Comparison of ENCODE assay signal across 11 cellular contexts in the genomic region with DNA sequence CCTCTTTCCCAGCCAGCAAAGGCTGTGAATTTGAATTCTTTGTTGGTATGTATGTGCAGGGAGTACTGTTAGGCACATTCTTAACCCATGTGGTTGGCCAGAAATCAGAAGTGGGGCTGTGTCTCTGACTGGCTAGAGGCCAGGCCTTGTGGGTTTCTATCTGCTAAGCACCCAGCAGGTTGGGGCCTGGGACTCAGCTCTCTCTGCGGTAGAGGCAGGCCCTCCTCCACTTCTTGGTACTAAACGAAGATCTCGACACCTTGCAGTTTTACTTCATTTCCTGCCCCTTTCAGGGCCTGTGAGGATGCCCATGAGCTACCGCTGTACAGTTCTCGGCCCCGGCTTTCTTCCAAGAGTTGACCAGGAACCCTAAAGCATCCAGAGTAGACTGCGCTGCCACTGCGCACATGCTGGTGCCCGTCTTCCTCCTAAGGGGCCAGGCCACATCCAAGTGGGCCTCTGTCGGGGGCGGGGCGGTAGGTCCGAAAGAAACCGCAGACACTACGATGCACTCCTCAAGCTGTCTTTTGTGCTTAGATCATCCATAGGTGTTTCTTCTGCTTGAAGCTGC. TPM values are rescaled to one million over a fixed set of nuclear protein-coding genes. Genes with fewer than 3 reads are reported as not detected.
A peak's percentile ranks its signal among the peaks of the same experiment; 100 is the strongest.
DNase-seq lines count a peak whose midpoint lies in the region; ATAC-seq and TF ChIP-seq lines count a peak whose summit lies in the region.
"Had no signal": no experiment of that assay in that cellular context is flagged by ENCODE, and none has a peak within 500 bp of the region (broad histone marks: within the 10 kb centered on the region; RNA-seq: fewer than 3 reads in every experiment).

No MANE protein-coding gene starts in this region.

- H2BK120ac ChIP-seq in H9 (ENCODE audit: low read depth, low read length, poor library complexity, severe bottlenecking) (no peak overlapping the region), mesendoderm (ENCODE audit: low read depth, low read length) (no peak overlapping the region)

- no peak overlapping the region for H2BK12ac ChIP-seq in H9 (ENCODE audit: insufficient read length, low read depth, low read length)

- no peaks in the 10 kb centered on the region for H3K9me3 Mint-ChIP-seq in H9
- no peaks in the 10 kb centered on the region for H3K9me3 Mint-ChIP-seq in stimulated activated effector memory CD8-positive, alpha-beta T cell treated with anti-CD3 and anti-CD28 coated beads, Interleukin-12 subunit alpha, Interleukin-12 subunit beta, amount 100 ng/mL, for 72 hours

- H3K56ac ChIP-seq in H9 (ENCODE audit: insufficient read length, low read depth, low read length) (no peak overlapping the region), mesendoderm (ENCODE audit: low read length) (no peak overlapping the region)

- H3K4ac ChIP-seq in H9 (ENCODE audit: low read depth, low read length) (no peak overlapping the region), mesendoderm (ENCODE audit: low read depth, low read length) (no peak overlapping the region)

- H4K5ac ChIP-seq in H9 (ENCODE audit: insufficient read length, low read depth, low read length) (no peak overlapping the region), mesendoderm (ENCODE audit: low read length) (no peak overlapping the region)

- ATAC-seq in stimulated activated effector memory CD8-positive, alpha-beta T cell treated with anti-CD3 and anti-CD28 coated beads, Interleukin-12 subunit alpha, Interleukin-12 subunit beta, amount 100 ng/mL, for 72 hours: peak; percentile 39
- no peak for ATAC-seq in HG03139 (IDR thresholded peaks at IDR 0.05; ENCODE audit: unreplicated experiment)
- ATAC-seq in HG03439 (IDR thresholded peaks at IDR 0.05; ENCODE audit: unreplicated experiment): no peak

- no peak overlapping the region for H3K18ac ChIP-seq in H9 (ENCODE audit: insufficient read length, low read depth, low read length)
- no peak overlapping the region for H3K18ac ChIP-seq in mesendoderm (ENCODE audit: low read length)

- H2BK15ac ChIP-seq in H9 (ENCODE audit: low read depth, low read length) (no peak overlapping the region), mesendoderm (replicated peaks; ENCODE audit: low read depth) (no peak overlapping the region)

- H3K79me2 ChIP-seq in H9 (ENCODE audit: insufficient read depth, low read length) (no peaks in the 10 kb centered on the region), mesendoderm (ENCODE audit: control insufficient read depth, insufficient read depth, low read length) (no peaks in the 10 kb centered on the region)

- DNase-seq in H9 (peak; percentile 25), SJSA1 (ENCODE audit: low read depth in 1 of 2, low spot score in 2 of 2) (peak; percentile 32 to 52), fibroblast of peridontal ligament (ENCODE audit: extremely low read depth) (peak; percentile 72), mesendoderm (no peak), DMS153 (lab: John Stamatoyannopoulos, UW) (no peak)
- DNase-seq in stimulated activated effector memory CD8-positive, alpha-beta T cell treated with anti-CD3 and anti-CD28 coated beads, Interleukin-12 subunit alpha, Interleukin-12 subunit beta, amount 100 ng/mL, for 72 hours (ENCODE audit: low spot score in 2 of 2): no peak
- DNase-seq: amniotic stem cell; NK-92 treated with Interleukin-12 subunit alpha and Interleukin-12 subunit beta, amount 100 ng/mL, for 24 hours had no signal

- H2BK5ac ChIP-seq in H9 (ENCODE audit: insufficient read length, low read length) (no peak overlapping the region), mesendoderm (ENCODE audit: low read length) (no peak overlapping the region)

- no peak overlapping the region for H3K4me2 ChIP-seq in H9 (ENCODE audit: insufficient read depth, insufficient read length, low read length)
- no peak overlapping the region for H3K4me2 ChIP-seq in mesendoderm (ENCODE audit: low read length)

- H3K36me3 ChIP-seq in SJSA1 (peaks cover under 1% of the 10 kb centered on the region; the same call in 1 of the 2 replicates), mesendoderm (ENCODE audit: control insufficient read depth, insufficient read depth, low read length) (peaks cover 6% of the 10 kb centered on the region)
- H3K36me3 ChIP-seq: ovary had no signal

- H2AFZ ChIP-seq in H9 (ENCODE audit: low read length): no peak overlapping the region

- H3K4me3 Mint-ChIP-seq in H9: no peak overlapping the region
- H3K4me3 Mint-ChIP-seq in stimulated activated effector memory CD8-positive, alpha-beta T cell treated with anti-CD3 and anti-CD28 coated beads, Interleukin-12 subunit alpha, Interleukin-12 subunit beta, amount 100 ng/mL, for 72 hours: no peak overlapping the region

- no peak overlapping the region for H3K27ac ChIP-seq in H9 (ENCODE audit: insufficient read length, low read depth, low read length)
- no peak overlapping the region for H3K27ac ChIP-seq in SJSA1
- H3K27ac ChIP-seq in mesendoderm (ENCODE audit: low read depth, low read length): no peak overlapping the region
- H3K27ac ChIP-seq: ovary had no signal

- H2AK5ac ChIP-seq in H9 (ENCODE audit: insufficient read length, low read length): no peak overlapping the region
- no peak overlapping the region for H2AK5ac ChIP-seq in mesendoderm (ENCODE audit: low read length)

- H3K4me1 ChIP-seq in H9 (ENCODE audit: insufficient read depth, low read length): no peaks in the 10 kb centered on the region
- peaks cover 46% of the 10 kb centered on the region for H3K4me1 ChIP-seq in SJSA1 (replicated peaks)
- H3K4me1 ChIP-seq in mesendoderm (ENCODE audit: control insufficient read depth, low read depth, low read length): no peaks in the 10 kb centered on the region

- H3K79me1 ChIP-seq in H9 (ENCODE audit: insufficient read depth, low read depth, low read length, poor library complexity, severe bottlenecking) (no peaks in the 10 kb centered on the region), mesendoderm (ENCODE audit: low read length) (no peaks in the 10 kb centered on the region)

- H3K27me3 ChIP-seq in H9 (ENCODE audit: insufficient read depth, low read length): no peaks in the 10 kb centered on the region
- no peaks in the 10 kb centered on the region for H3K27me3 ChIP-seq in SJSA1 (replicated peaks)
- no peaks in the 10 kb centered on the region for H3K27me3 ChIP-seq in mesendoderm (ENCODE audit: insufficient read depth, low read length, poor library complexity)
- H3K27me3 ChIP-seq: ovary had no signal

- no peaks in the 10 kb centered on the region for H3K23me2 ChIP-seq in H9 (ENCODE audit: insufficient read length, low read depth, low read length, poor library complexity, severe bottlenecking)

- H3K27me3 Mint-ChIP-seq in H9 (ENCODE audit: low read depth): no peaks in the 10 kb centered on the region

- H3K23ac ChIP-seq in H9 (ENCODE audit: insufficient read length, low read depth, low read length) (no peak overlapping the region), mesendoderm (ENCODE audit: low read length) (no peak overlapping the region)

- peak overlapping the region in 2 of 3 experiments; percentile 61 to 65; a peak in 2 of 7 replicates for H3K27ac Mint-ChIP-seq in H9
- H3K27ac Mint-ChIP-seq in stimulated activated effector memory CD8-positive, alpha-beta T cell treated with anti-CD3 and anti-CD28 coated beads, Interleukin-12 subunit alpha, Interleukin-12 subunit beta, amount 100 ng/mL, for 72 hours: peak overlapping the region; percentile 14

- H3K4me1 Mint-ChIP-seq in H9: peaks cover 25 to 26% of the 10 kb centered on the region in 2 experiments
- H3K4me1 Mint-ChIP-seq in stimulated activated effector memory CD8-positive, alpha-beta T cell treated with anti-CD3 and anti-CD28 coated beads, Interleukin-12 subunit alpha, Interleukin-12 subunit beta, amount 100 ng/mL, for 72 hours: no peaks in the 10 kb centered on the region

- peaks cover 15 to 39% (median 35%) of the 10 kb centered on the region in 3 experiments; a peak in 6 of 7 replicates for H3K36me3 Mint-ChIP-seq in H9 (ENCODE audit: insufficient read depth in 1 of 3, low read depth in 3 of 3)
- H3K36me3 Mint-ChIP-seq in stimulated activated effector memory CD8-positive, alpha-beta T cell treated with anti-CD3 and anti-CD28 coated beads, Interleukin-12 subunit alpha, Interleukin-12 subunit beta, amount 100 ng/mL, for 72 hours: peaks cover 14% of the 10 kb centered on the region

- H2BK20ac ChIP-seq in H9 (ENCODE audit: low read depth, low read length, poor library complexity, severe bottlenecking): no peak overlapping the region

- no peak overlapping the region for H4K91ac ChIP-seq in H9 (ENCODE audit: insufficient read length, low read depth, low read length)

- H3T11ph ChIP-seq in H9 (ENCODE audit: low read length): no peak overlapping the region

- no peak for TF ChIP-seq CTCF in H9 (conservative IDR thresholded peaks at IDR 0.05)

- no peaks in the 10 kb centered on the region for H4K20me1 ChIP-seq in H9 (ENCODE audit: control insufficient read depth, insufficient read depth, insufficient read length)

- H3K4me3 ChIP-seq in SJSA1 (no peak overlapping the region), mesendoderm (ENCODE audit: low read length) (no peak overlapping the region)
- H3K4me3 ChIP-seq: ovary had no signal

- no peaks in the 10 kb centered on the region for H3K9me3 ChIP-seq in H9 (ENCODE audit: control insufficient read depth, low read depth, low read length)
- H3K9me3 ChIP-seq in SJSA1 (replicated peaks): no peaks in the 10 kb centered on the region
- H3K9me3 ChIP-seq: ovary had no signal

- H3K9ac ChIP-seq in H9 (ENCODE audit: extremely low read depth, insufficient read length, low read length): no peak overlapping the region
- H3K9ac ChIP-seq in mesendoderm (ENCODE audit: low read length): no peak overlapping the region

- H4K8ac ChIP-seq in H9 (replicated peaks; ENCODE audit: insufficient read length, low read depth, low read length) (no peak overlapping the region), mesendoderm (ENCODE audit: low read depth, low read length) (no peak overlapping the region)

- H3K14ac ChIP-seq in H9 (ENCODE audit: insufficient read depth, low read length): no peak overlapping the region

- WGBS in H9 (ENCODE audit: extremely low coverage, insufficient read length, low lambda C conversion rate): no CpG with 5 or more reads among the region's 15 CpGs
- no CpG with 5 or more reads among the region's 15 CpGs for WGBS in mesendoderm (ENCODE audit: extremely low coverage, insufficient coverage, low lambda C conversion rate)

RNA-seq across cellular contexts. Expression of a gene that starts 51.1 kb away (rescaled TPM):
- total RNA-seq in H9 (2021): not detected in 2 replicates
- total RNA-seq in SJSA1 (2014; rRNA removed; shearing (Covaris generic)): 0.60 and 1.6 TPM in 2 replicates
- polyA plus RNA-seq in mesendoderm (2013, experiment 1 of 2): 0.08 TPM
- polyA plus RNA-seq in mesendoderm (2013, experiment 2 of 2): 0.06 TPM

Comparison
In these comparisons a context has a peak if more than half of its experiments do, and no peak if none do; other contexts are left out.
1. DNase-seq: peak in H9 (single experiment), SJSA1 (2 of 2) and fibroblast of peridontal ligament (single experiment); none in stimulated activated effector memory CD8-positive, alpha-beta T cell treated with anti-CD3 and anti-CD28 coated beads, Interleukin-12 subunit alpha, Interleukin-12 subunit beta, amount 100 ng/mL, for 72 hours (0 of 2), mesendoderm (single experiment) and DMS153 (single experiment).